1 cellular context compared by ENCODE assay signal in genomic region chr11:1654388-1655167, GRCh38.
TF ChIP-seq lines count a peak whose summit lies in the region.

No MANE protein-coding gene starts in this region.

TF ChIP-seq in HepG2, 621 proteins besides CTCF, POLR2A, EP300 and RAD21 (continued from another document and continues in another):
- no peak for TF ChIP-seq E2F5 (CRISPR knock-in tag; conservative IDR thresholded peaks at IDR 0.05)
- TF ChIP-seq MED8 (CRISPR knock-in tag; IDR thresholded peaks at IDR 0.05; ENCODE audit: insufficient replicate concordance), result peak; percentile 97
- TF ChIP-seq ZNF589 (CRISPR knock-in tag; conservative IDR thresholded peaks at IDR 0.05), result no peak
- peak; percentile 39; the same call in 1 of the 2 replicates for TF ChIP-seq TCF7 (IDR thresholded peaks at IDR 0.05; ENCODE audit: low read depth)
- TF ChIP-seq ZNF33B (CRISPR knock-in tag; IDR thresholded peaks at IDR 0.05), result no peak
- no peak for TF ChIP-seq NFE2L1 (CRISPR knock-in tag; IDR thresholded peaks at IDR 0.05; ENCODE audit: borderline replicate concordance)
- TF ChIP-seq, protein P1, sequence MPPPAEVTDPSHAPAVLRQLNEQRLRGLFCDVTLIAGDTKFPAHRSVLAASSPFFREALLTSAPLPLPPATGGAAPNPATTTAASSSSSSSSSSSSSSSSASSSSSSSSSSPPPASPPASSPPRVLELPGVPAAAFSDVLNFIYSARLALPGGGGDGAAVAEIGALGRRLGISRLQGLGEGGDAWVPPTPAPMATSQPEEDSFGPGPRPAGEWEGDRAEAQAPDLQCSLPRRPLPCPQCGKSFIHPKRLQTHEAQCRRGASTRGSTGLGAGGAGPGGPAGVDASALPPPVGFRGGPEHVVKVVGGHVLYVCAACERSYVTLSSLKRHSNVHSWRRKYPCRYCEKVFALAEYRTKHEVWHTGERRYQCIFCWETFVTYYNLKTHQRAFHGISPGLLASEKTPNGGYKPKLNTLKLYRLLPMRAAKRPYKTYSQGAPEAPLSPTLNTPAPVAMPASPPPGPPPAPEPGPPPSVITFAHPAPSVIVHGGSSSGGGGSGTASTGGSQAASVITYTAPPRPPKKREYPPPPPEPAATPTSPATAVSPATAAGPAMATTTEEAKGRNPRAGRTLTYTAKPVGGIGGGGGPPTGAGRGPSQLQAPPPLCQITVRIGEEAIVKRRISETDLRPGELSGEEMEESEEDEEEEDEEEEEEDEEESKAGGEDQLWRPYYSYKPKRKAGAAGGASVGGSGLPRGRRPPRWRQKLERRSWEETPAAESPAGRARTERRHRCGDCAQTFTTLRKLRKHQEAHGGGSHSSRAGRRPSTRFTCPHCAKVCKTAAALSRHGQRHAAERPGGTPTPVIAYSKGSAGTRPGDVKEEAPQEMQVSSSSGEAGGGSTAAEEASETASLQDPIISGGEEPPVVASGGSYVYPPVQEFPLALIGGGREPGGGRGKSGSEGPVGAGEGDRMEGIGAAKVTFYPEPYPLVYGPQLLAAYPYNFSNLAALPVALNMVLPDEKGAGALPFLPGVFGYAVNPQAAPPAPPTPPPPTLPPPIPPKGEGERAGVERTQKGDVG (CRISPR knock-in tag; IDR thresholded peaks at IDR 0.05; ENCODE audit: borderline replicate concordance), result peak; percentile 99; the same call in 1 of the 2 replicates
- TF ChIP-seq ZNF773 (CRISPR knock-in tag; IDR thresholded peaks at IDR 0.05; ENCODE audit: borderline replicate concordance), result no peak
- TF ChIP-seq MYNN (CRISPR knock-in tag; IDR thresholded peaks at IDR 0.05; ENCODE audit: low read depth), result no peak
- TF ChIP-seq, protein P2, sequence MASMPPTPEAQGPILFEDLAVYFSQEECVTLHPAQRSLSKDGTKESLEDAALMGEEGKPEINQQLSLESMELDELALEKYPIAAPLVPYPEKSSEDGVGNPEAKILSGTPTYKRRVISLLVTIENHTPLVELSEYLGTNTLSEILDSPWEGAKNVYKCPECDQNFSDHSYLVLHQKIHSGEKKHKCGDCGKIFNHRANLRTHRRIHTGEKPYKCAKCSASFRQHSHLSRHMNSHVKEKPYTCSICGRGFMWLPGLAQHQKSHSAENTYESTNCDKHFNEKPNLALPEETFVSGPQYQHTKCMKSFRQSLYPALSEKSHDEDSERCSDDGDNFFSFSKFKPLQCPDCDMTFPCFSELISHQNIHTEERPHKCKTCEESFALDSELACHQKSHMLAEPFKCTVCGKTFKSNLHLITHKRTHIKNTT (CRISPR knock-in tag; IDR thresholded peaks at IDR 0.05), result no peak
- TF ChIP-seq, protein P3, sequence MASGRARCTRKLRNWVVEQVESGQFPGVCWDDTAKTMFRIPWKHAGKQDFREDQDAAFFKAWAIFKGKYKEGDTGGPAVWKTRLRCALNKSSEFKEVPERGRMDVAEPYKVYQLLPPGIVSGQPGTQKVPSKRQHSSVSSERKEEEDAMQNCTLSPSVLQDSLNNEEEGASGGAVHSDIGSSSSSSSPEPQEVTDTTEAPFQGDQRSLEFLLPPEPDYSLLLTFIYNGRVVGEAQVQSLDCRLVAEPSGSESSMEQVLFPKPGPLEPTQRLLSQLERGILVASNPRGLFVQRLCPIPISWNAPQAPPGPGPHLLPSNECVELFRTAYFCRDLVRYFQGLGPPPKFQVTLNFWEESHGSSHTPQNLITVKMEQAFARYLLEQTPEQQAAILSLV (CRISPR knock-in tag; IDR thresholded peaks at IDR 0.05; ENCODE audit: borderline replicate concordance), result no peak
- TF ChIP-seq RBM39 (IDR thresholded peaks at IDR 0.05; ENCODE audit: low read depth, low read length, poor library complexity, severe bottlenecking), result no peak
- no peak for TF ChIP-seq IRF1 (CRISPR knock-in tag; IDR thresholded peaks at IDR 0.05; ENCODE audit: low read depth)
- TF ChIP-seq, protein P4, sequence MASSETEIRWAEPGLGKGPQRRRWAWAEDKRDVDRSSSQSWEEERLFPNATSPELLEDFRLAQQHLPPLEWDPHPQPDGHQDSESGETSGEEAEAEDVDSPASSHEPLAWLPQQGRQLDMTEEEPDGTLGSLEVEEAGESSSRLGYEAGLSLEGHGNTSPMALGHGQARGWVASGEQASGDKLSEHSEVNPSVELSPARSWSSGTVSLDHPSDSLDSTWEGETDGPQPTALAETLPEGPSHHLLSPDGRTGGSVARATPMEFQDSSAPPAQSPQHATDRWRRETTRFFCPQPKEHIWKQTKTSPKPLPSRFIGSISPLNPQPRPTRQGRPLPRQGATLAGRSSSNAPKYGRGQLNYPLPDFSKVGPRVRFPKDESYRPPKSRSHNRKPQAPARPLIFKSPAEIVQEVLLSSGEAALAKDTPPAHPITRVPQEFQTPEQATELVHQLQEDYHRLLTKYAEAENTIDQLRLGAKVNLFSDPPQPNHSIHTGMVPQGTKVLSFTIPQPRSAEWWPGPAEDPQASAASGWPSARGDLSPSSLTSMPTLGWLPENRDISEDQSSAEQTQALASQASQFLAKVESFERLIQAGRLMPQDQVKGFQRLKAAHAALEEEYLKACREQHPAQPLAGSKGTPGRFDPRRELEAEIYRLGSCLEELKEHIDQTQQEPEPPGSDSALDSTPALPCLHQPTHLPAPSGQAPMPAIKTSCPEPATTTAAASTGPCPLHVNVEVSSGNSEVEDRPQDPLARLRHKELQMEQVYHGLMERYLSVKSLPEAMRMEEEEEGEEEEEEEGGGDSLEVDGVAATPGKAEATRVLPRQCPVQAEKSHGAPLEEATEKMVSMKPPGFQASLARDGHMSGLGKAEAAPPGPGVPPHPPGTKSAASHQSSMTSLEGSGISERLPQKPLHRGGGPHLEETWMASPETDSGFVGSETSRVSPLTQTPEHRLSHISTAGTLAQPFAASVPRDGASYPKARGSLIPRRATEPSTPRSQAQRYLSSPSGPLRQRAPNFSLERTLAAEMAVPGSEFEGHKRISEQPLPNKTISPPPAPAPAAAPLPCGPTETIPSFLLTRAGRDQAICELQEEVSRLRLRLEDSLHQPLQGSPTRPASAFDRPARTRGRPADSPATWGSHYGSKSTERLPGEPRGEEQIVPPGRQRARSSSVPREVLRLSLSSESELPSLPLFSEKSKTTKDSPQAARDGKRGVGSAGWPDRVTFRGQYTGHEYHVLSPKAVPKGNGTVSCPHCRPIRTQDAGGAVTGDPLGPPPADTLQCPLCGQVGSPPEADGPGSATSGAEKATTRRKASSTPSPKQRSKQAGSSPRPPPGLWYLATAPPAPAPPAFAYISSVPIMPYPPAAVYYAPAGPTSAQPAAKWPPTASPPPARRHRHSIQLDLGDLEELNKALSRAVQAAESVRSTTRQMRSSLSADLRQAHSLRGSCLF (CRISPR knock-in tag; IDR thresholded peaks at IDR 0.05; ENCODE audit: borderline replicate concordance), result no peak
- no peak; the same call in 1 of the 2 replicates for TF ChIP-seq SOX13 (IDR thresholded peaks at IDR 0.05)
- TF ChIP-seq SOX13 (CRISPR knock-in tag; conservative IDR thresholded peaks at IDR 0.05 in 1 of 2, IDR thresholded peaks at IDR 0.05 in 1 of 2), result peak in 1 of 2 experiments; percentile 55; a peak in 1 of 4 replicates
- TF ChIP-seq NRL (CRISPR knock-in tag; IDR thresholded peaks at IDR 0.05; ENCODE audit: borderline replicate concordance), result 0 out of 2 replicates have a peak, but pooled peaks have one; percentile 84
- TF ChIP-seq DR1 (CRISPR knock-in tag; IDR thresholded peaks at IDR 0.05), result no peak
- TF ChIP-seq HOXA3 (CRISPR knock-in tag; IDR thresholded peaks at IDR 0.05), result peak; percentile 75
- no peak; the same call in 1 of the 2 replicates for TF ChIP-seq HNF1A (IDR thresholded peaks at IDR 0.05; ENCODE audit: low read depth)
- no peak; the same call in 1 of the 2 replicates for TF ChIP-seq HNF1A (CRISPR knock-in tag; IDR thresholded peaks at IDR 0.05; ENCODE audit: borderline replicate concordance)
- TF ChIP-seq, protein P5, sequence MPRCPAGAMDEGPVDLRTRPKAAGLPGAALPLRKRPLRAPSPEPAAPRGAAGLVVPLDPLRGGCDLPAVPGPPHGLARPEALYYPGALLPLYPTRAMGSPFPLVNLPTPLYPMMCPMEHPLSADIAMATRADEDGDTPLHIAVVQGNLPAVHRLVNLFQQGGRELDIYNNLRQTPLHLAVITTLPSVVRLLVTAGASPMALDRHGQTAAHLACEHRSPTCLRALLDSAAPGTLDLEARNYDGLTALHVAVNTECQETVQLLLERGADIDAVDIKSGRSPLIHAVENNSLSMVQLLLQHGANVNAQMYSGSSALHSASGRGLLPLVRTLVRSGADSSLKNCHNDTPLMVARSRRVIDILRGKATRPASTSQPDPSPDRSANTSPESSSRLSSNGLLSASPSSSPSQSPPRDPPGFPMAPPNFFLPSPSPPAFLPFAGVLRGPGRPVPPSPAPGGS (CRISPR knock-in tag; IDR thresholded peaks at IDR 0.05), result peak; percentile 55; the same call in 1 of the 2 replicates
- no peak for TF ChIP-seq DMTF1 (CRISPR knock-in tag; IDR thresholded peaks at IDR 0.05)
- TF ChIP-seq ZNF747 (CRISPR knock-in tag; IDR thresholded peaks at IDR 0.05; ENCODE audit: borderline replicate concordance), result no peak
- no peak for TF ChIP-seq ZNF20 (CRISPR knock-in tag; IDR thresholded peaks at IDR 0.05)
- no peak for TF ChIP-seq MTA3 (CRISPR knock-in tag; IDR thresholded peaks at IDR 0.05)
- no peak for TF ChIP-seq NFYC (CRISPR knock-in tag; IDR thresholded peaks at IDR 0.05)
- TF ChIP-seq PRDM15 (CRISPR knock-in tag; IDR thresholded peaks at IDR 0.05), result no peak
